39 cellular contexts compared by ENCODE assay signal in genomic region chr11:42812960-42813359, GRCh38.
"Had no signal": no experiment of that assay in that cellular context is flagged by ENCODE, and none has a peak within 500 bp of the region (broad histone marks: within the 10 kb centered on the region; RNA-seq: fewer than 3 reads in every experiment).

No MANE protein-coding gene starts in this region.

- DNase-seq: activated effector memory CD4-positive, alpha-beta T cell treated with anti-CD3 and anti-CD28 coated beads, Interleukin-2, amount 50 U/mL, for 16 hours; activated effector memory CD4-positive, alpha-beta T cell treated with Interleukin-2 at 50 U/mL for 16 hours; activated gamma-delta T cell; activated gamma-delta T cell treated with Interleukin-2 at 50 U/mL for 16 hours; activated naive CD4-positive, alpha-beta T cell; activated naive CD4-positive, alpha-beta T cell treated with anti-CD3 and anti-CD28 coated beads for 36 hours; activated naive CD4-positive, alpha-beta T cell treated with anti-CD3 and anti-CD28 coated beads, Interleukin-2, amount 10 ng/mL, durations not matched to agents 7 days and 5 days; activated naive CD4-positive, alpha-beta T cell treated with anti-CD3 and anti-CD28 coated beads, Interleukin-2, amount 50 U/mL, for 16 hours; activated naive CD4-positive, alpha-beta T cell treated with Interleukin-2 at 50 U/mL for 16 hours; activated naive CD8-positive, alpha-beta T cell treated with anti-CD3 and anti-CD28 coated beads for 36 hours; activated naive CD8-positive, alpha-beta T cell treated with anti-CD3 and anti-CD28 coated beads, Interleukin-2, amount 10 ng/mL, durations not matched to agents 7 days and 5 days; activated naive CD8-positive, alpha-beta T cell treated with anti-CD3 and anti-CD28 coated beads, Interleukin-2, amount 50 U/mL, for 24 hours; activated T-cell treated with anti-CD3 and anti-CD28 coated beads, Interleukin-2, amount 50 U/mL, for 1 hour; activated T-cell treated with anti-CD3 and anti-CD28 coated beads, Interleukin-2, amount 50 U/mL, for 24 hours; activated T-cell treated with anti-CD3 and anti-CD28 coated beads, Interleukin-2, amount 50 U/mL, for 4 hours; activated T-cell treated with anti-CD3 and anti-CD28 coated beads, Interleukin-2, amount 50 U/mL, for 48 hours; activated T-cell treated with anti-CD3 and anti-CD28 coated beads, Interleukin-2, amount 50 U/mL, for 72 hours; adrenal gland; amniotic stem cell; amygdala; anterior cingulate cortex; aorta; body of pancreas; brain microvascular endothelial cell; caudate nucleus; central memory CD4-positive, alpha-beta T cell; cerebellar nuclear complex had no signal

- H3K27ac ChIP-seq: adrenal gland, ascending aorta, body of pancreas, brain microvascular endothelial cell, breast epithelium, cardiac muscle cell had no signal

- H3K9me3 ChIP-seq: adrenal gland, ascending aorta, body of pancreas, breast epithelium had no signal

- H3K4me1 ChIP-seq: adrenal gland, ascending aorta, body of pancreas, breast epithelium had no signal

- H3K4me3 ChIP-seq: adrenal gland, ascending aorta, body of pancreas, breast epithelium, cardiac muscle cell had no signal

- H3K36me3 ChIP-seq: adrenal gland, ascending aorta, brain microvascular endothelial cell, breast epithelium, cardiac muscle cell had no signal

- H3K36me3 Mint-ChIP-seq: activated naive CD4-positive, alpha-beta T cell treated with anti-CD3 and anti-CD28 coated beads, Interleukin-2, amount 10 ng/mL, durations not matched to agents 7 days and 5 days; activated naive CD4-positive, alpha-beta T cell treated with anti-CD3 and anti-CD28 coated beads, Interleukin-2, amount 50 U/mL, for 24 hours; activated naive CD4-positive, alpha-beta T cell treated with anti-CD3 and anti-CD28 coated beads, Interleukin-2, amount 50 U/mL, for 72 hours; activated naive CD8-positive, alpha-beta T cell; activated naive CD8-positive, alpha-beta T cell treated with anti-CD3 and anti-CD28 coated beads for 36 hours; activated naive CD8-positive, alpha-beta T cell treated with anti-CD3 and anti-CD28 coated beads, Interleukin-2, amount 10 ng/mL, durations not matched to agents 7 days and 5 days; brain had no signal

- H3K27me3 ChIP-seq: adrenal gland, ascending aorta, body of pancreas, brain microvascular endothelial cell, breast epithelium, cardiac muscle cell had no signal

- H3K4me3 Mint-ChIP-seq: activated naive CD4-positive, alpha-beta T cell treated with anti-CD3 and anti-CD28 coated beads for 36 hours; activated naive CD4-positive, alpha-beta T cell treated with anti-CD3 and anti-CD28 coated beads, Interleukin-2, amount 10 ng/mL, durations not matched to agents 7 days and 5 days; activated naive CD4-positive, alpha-beta T cell treated with anti-CD3 and anti-CD28 coated beads, Interleukin-2, amount 50 U/mL, for 24 hours; activated naive CD8-positive, alpha-beta T cell; activated naive CD8-positive, alpha-beta T cell treated with anti-CD3 and anti-CD28 coated beads for 36 hours; activated naive CD8-positive, alpha-beta T cell treated with anti-CD3 and anti-CD28 coated beads, Interleukin-2, amount 10 ng/mL, durations not matched to agents 7 days and 5 days; activated naive CD8-positive, alpha-beta T cell treated with anti-CD3 and anti-CD28 coated beads, Interleukin-2, amount 50 U/mL, for 24 hours; activated T-cell treated with anti-CD3 and anti-CD28 coated beads, Interleukin-2, amount 50 U/mL, for 24 hours; activated T-cell treated with anti-CD3 and anti-CD28 coated beads, Interleukin-2, amount 50 U/mL, for 4 hours; activated T-cell treated with anti-CD3 and anti-CD28 coated beads, Interleukin-2, amount 50 U/mL, for 72 hours; activated T-helper 17 cell treated with anti-CD3 and anti-CD28 coated beads, Interleukin-2, amount 50 U/mL, for 72 hours; brain; central memory CD8-positive, alpha-beta T cell had no signal

- ATAC-seq: activated naive CD4-positive, alpha-beta T cell treated with anti-CD3 and anti-CD28 coated beads, Interleukin-2, amount 50 U/mL, for 72 hours; activated naive CD8-positive, alpha-beta T cell treated with anti-CD3 and anti-CD28 coated beads, Interleukin-2, amount 50 U/mL, for 24 hours; activated T-cell treated with anti-CD3 and anti-CD28 coated beads, Interleukin-2, amount 50 U/mL, for 4 hours; activated T-cell treated with anti-CD3 and anti-CD28 coated beads, Interleukin-2, amount 50 U/mL, for 72 hours; activated T-helper 17 cell treated with anti-CD3 and anti-CD28 coated beads, Interleukin-2, amount 50 U/mL, for 72 hours; body of pancreas had no signal

- H3K4me1 Mint-ChIP-seq: activated naive CD4-positive, alpha-beta T cell treated with anti-CD3 and anti-CD28 coated beads, Interleukin-2, amount 10 ng/mL, durations not matched to agents 7 days and 5 days; activated naive CD4-positive, alpha-beta T cell treated with anti-CD3 and anti-CD28 coated beads, Interleukin-2, amount 50 U/mL, for 24 hours; activated naive CD8-positive, alpha-beta T cell treated with anti-CD3 and anti-CD28 coated beads for 36 hours; activated naive CD8-positive, alpha-beta T cell treated with anti-CD3 and anti-CD28 coated beads, Interleukin-2, amount 10 ng/mL, durations not matched to agents 7 days and 5 days; activated naive CD8-positive, alpha-beta T cell treated with anti-CD3 and anti-CD28 coated beads, Interleukin-2, amount 50 U/mL, for 24 hours; activated T-helper 17 cell treated with anti-CD3 and anti-CD28 coated beads, Interleukin-2, amount 50 U/mL, for 72 hours; brain; central memory CD8-positive, alpha-beta T cell had no signal

- H3K9me3 Mint-ChIP-seq: activated naive CD4-positive, alpha-beta T cell treated with anti-CD3 and anti-CD28 coated beads, Interleukin-2, amount 10 ng/mL, durations not matched to agents 7 days and 5 days; activated naive CD8-positive, alpha-beta T cell treated with anti-CD3 and anti-CD28 coated beads for 36 hours; activated naive CD8-positive, alpha-beta T cell treated with anti-CD3 and anti-CD28 coated beads, Interleukin-2, amount 10 ng/mL, durations not matched to agents 7 days and 5 days had no signal

- H3K27ac Mint-ChIP-seq: activated naive CD4-positive, alpha-beta T cell treated with anti-CD3 and anti-CD28 coated beads for 36 hours; activated naive CD4-positive, alpha-beta T cell treated with anti-CD3 and anti-CD28 coated beads, Interleukin-2, amount 10 ng/mL, durations not matched to agents 7 days and 5 days; activated naive CD4-positive, alpha-beta T cell treated with anti-CD3 and anti-CD28 coated beads, Interleukin-2, amount 50 U/mL, for 24 hours; activated naive CD4-positive, alpha-beta T cell treated with anti-CD3 and anti-CD28 coated beads, Interleukin-2, amount 50 U/mL, for 72 hours; activated naive CD8-positive, alpha-beta T cell; activated naive CD8-positive, alpha-beta T cell treated with anti-CD3 and anti-CD28 coated beads for 36 hours; activated naive CD8-positive, alpha-beta T cell treated with anti-CD3 and anti-CD28 coated beads, Interleukin-2, amount 10 ng/mL, durations not matched to agents 7 days and 5 days; activated naive CD8-positive, alpha-beta T cell treated with anti-CD3 and anti-CD28 coated beads, Interleukin-2, amount 50 U/mL, for 24 hours; activated T-cell treated with anti-CD3 and anti-CD28 coated beads, Interleukin-2, amount 50 U/mL, for 24 hours; activated T-cell treated with anti-CD3 and anti-CD28 coated beads, Interleukin-2, amount 50 U/mL, for 72 hours; activated T-helper 17 cell treated with anti-CD3 and anti-CD28 coated beads, Interleukin-2, amount 50 U/mL, for 72 hours; activated T-helper 2 cell treated with anti-CD3 and anti-CD28 coated beads, Interferon-gamma antibody, Interleukin-2, Interleukin-4, amounts not matched to agents 10 μg/mL and 5 μg/mL and 100 μg/mL, durations not matched to agents 14 hours and 24 hours and 36 hours had no signal

- H3K27me3 Mint-ChIP-seq: activated naive CD4-positive, alpha-beta T cell treated with anti-CD3 and anti-CD28 coated beads, Interleukin-2, amount 10 ng/mL, durations not matched to agents 7 days and 5 days; activated naive CD4-positive, alpha-beta T cell treated with anti-CD3 and anti-CD28 coated beads, Interleukin-2, amount 50 U/mL, for 24 hours; activated naive CD8-positive, alpha-beta T cell; activated naive CD8-positive, alpha-beta T cell treated with anti-CD3 and anti-CD28 coated beads for 36 hours; activated naive CD8-positive, alpha-beta T cell treated with anti-CD3 and anti-CD28 coated beads, Interleukin-2, amount 10 ng/mL, durations not matched to agents 7 days and 5 days; activated naive CD8-positive, alpha-beta T cell treated with anti-CD3 and anti-CD28 coated beads, Interleukin-2, amount 50 U/mL, for 24 hours; activated T-cell treated with anti-CD3 and anti-CD28 coated beads, Interleukin-2, amount 50 U/mL, for 24 hours; activated T-helper 17 cell treated with anti-CD3 and anti-CD28 coated beads, Interleukin-2, amount 50 U/mL, for 72 hours; brain; central memory CD8-positive, alpha-beta T cell had no signal

- FAIRE-seq: astrocyte, bronchial epithelial cell had no signal
